In the genomic region with DNA sequence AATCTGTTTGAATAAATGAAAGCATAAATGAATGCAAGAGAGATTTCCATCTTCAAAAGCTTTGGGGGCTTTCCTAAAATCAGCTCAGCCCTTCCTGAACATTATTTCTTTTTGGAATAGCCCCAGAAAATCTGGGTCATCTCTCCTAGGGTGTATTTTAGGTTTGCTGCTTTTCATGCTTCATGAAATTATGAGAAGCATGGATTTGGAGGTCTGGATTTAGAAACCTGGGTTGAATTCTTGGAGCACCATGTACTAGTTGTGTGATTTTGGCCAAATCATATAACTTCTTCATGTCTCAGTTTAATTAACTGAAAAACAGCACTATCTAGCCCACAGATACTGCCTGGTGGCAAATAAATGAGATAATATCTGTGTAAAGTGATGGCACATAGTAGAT, we compare ENCODE assay signal across 16 cellular contexts. TPM values are rescaled to one million over a fixed set of nuclear protein-coding genes. Genes with fewer than 3 reads are reported as not detected.
DNase-seq lines count a peak whose midpoint lies in the region; ATAC-seq and TF ChIP-seq lines count a peak whose summit lies in the region.
"Had no signal": no experiment of that assay in that cellular context is flagged by ENCODE, and none has a peak within 500 bp of the region (broad histone marks: within the 10 kb centered on the region; RNA-seq: fewer than 3 reads in every experiment).

No MANE protein-coding gene starts in this region.

- TF ChIP-seq CTCF in MCF 10A (IDR thresholded peaks at IDR 0.05; ENCODE audit: unreplicated experiment) (no peak), breast epithelium (IDR thresholded peaks at IDR 0.05) (no peak), type B pancreatic cell (conservative IDR thresholded peaks at IDR 0.05) (no peak), Calu3 (IDR thresholded peaks at IDR 0.05; ENCODE audit: unreplicated experiment) (no peak)

- intact Hi-C loops in MCF 10A (cut with micrococcal nuclease) (no loop called here), breast epithelium (cut with DNase I; ENCODE audit: low total_unique reads) (no loop called here), Calu3 (cut with micrococcal nuclease; ENCODE audit: unreplicated experiment) (no loop called here), sciatic nerve (cut with DNase I) (no loop called here)

- DNase-seq in MCF 10A (ENCODE audit: unreplicated experiment) (no peak), breast epithelium (ENCODE audit: low spot score in 2 of 2) (no peak), epithelial cell of prostate (ENCODE audit: low read depth, low spot score) (no peak), type B pancreatic cell (ENCODE audit: extremely low spot score, unreplicated experiment) (no peak), Calu3 (no peak), sciatic nerve (ENCODE audit: low spot score) (no peak)
- no peak for DNase-seq in effector memory CD4-positive, alpha-beta T cell
- DNase-seq: 8988T; CD4-positive, alpha-beta memory T cell; DMS79 treated with DMSO at 0.1 percent for 48 hours; EL; GM23248; HCEC 1CT had no signal

- H3K27ac Mint-ChIP-seq in MCF 10A (ENCODE audit: low read depth, unreplicated experiment) (peak overlapping the region; percentile 55), type B pancreatic cell (peak overlapping the region; percentile 74), Calu3 (ENCODE audit: unreplicated experiment) (no peak overlapping the region)
- H3K27ac Mint-ChIP-seq: CD14-positive monocyte; CD4-positive, alpha-beta memory T cell had no signal

- H3K27ac ChIP-seq in breast epithelium: no peak overlapping the region
- peak overlapping the region; percentile 20 for H3K27ac ChIP-seq in angular gyrus (ENCODE audit: low read depth, low read length)
- peak overlapping the region; percentile 58 for H3K27ac ChIP-seq in epithelial cell of prostate
- no peak overlapping the region for H3K27ac ChIP-seq in effector memory CD4-positive, alpha-beta T cell (ENCODE audit: insufficient read depth, low read length, poor library complexity, severe bottlenecking)
- H3K27ac ChIP-seq: BLaER1, GM23248 had no signal

- no peaks in the 10 kb centered on the region for H3K9me3 Mint-ChIP-seq in MCF 10A (ENCODE audit: unreplicated experiment)
- peaks cover 5% of the 10 kb centered on the region for H3K9me3 Mint-ChIP-seq in type B pancreatic cell
- no peaks in the 10 kb centered on the region for H3K9me3 Mint-ChIP-seq in Calu3 (ENCODE audit: low read depth, unreplicated experiment)
- H3K9me3 Mint-ChIP-seq: CD14-positive monocyte; CD4-positive, alpha-beta memory T cell had no signal

- no peak overlapping the region for H3K4me3 Mint-ChIP-seq in MCF 10A (ENCODE audit: unreplicated experiment)
- H3K4me3 Mint-ChIP-seq in type B pancreatic cell: no peak overlapping the region
- no peak overlapping the region for H3K4me3 Mint-ChIP-seq in Calu3 (ENCODE audit: low read depth, unreplicated experiment)
- H3K4me3 Mint-ChIP-seq: CD14-positive monocyte; CD4-positive, alpha-beta memory T cell had no signal

- H3K9me3 ChIP-seq in breast epithelium: no peaks in the 10 kb centered on the region
- no peaks in the 10 kb centered on the region for H3K9me3 ChIP-seq in effector memory CD4-positive, alpha-beta T cell (ENCODE audit: control insufficient read depth, low read length)
- H3K9me3 ChIP-seq: BLaER1 had no signal

- no peaks in the 10 kb centered on the region for H3K36me3 ChIP-seq in breast epithelium
- H3K36me3 ChIP-seq in effector memory CD4-positive, alpha-beta T cell (ENCODE audit: control insufficient read depth, insufficient read depth, low read length): no peaks in the 10 kb centered on the region
- H3K36me3 ChIP-seq: BLaER1 had no signal

- H3K36me3 Mint-ChIP-seq in MCF 10A (ENCODE audit: insufficient read depth, unreplicated experiment) (no peaks in the 10 kb centered on the region), type B pancreatic cell (no peaks in the 10 kb centered on the region), Calu3 (ENCODE audit: insufficient read depth, unreplicated experiment) (no peaks in the 10 kb centered on the region)
- H3K36me3 Mint-ChIP-seq: CD14-positive monocyte; CD4-positive, alpha-beta memory T cell had no signal

- BruUV-seq in MCF 10A (replicated peaks; lab: Mats Ljungman, UMichigan) (no TSS peak), Calu3 (replicated peaks; lab: Mats Ljungman, UMichigan) (no TSS peak)

- POLR2A ChIA-PET in MCF 10A (lab: Yijun Ruan, JAX): interaction anchor here (0.5 to 3.0 kb wide), 15 partner anchors 10 to 162 kb away, joined by 3 to 25 read pairs (median 4); no protein-coding TSS in a partner anchor

- CTCF ChIA-PET in MCF 10A (lab: Yijun Ruan, JAX): interaction anchor here (0.6 to 1.4 kb wide), 2 partner anchors 48 to 53 kb away, joined by 4 read pairs; no protein-coding TSS in a partner anchor
- CTCF ChIA-PET in Calu3 (lab: Charles Lee): interaction anchor here (1.2 kb wide), 1 partner anchor 11 kb away, joined by 3 read pairs; no protein-coding TSS in a partner anchor

- H3K27me3 Mint-ChIP-seq in MCF 10A (ENCODE audit: insufficient read depth, unreplicated experiment) (no peaks in the 10 kb centered on the region), type B pancreatic cell (no peaks in the 10 kb centered on the region), Calu3 (ENCODE audit: unreplicated experiment) (no peaks in the 10 kb centered on the region)
- H3K27me3 Mint-ChIP-seq: CD4-positive, alpha-beta memory T cell had no signal

- no peaks in the 10 kb centered on the region for H3K27me3 ChIP-seq in breast epithelium
- H3K27me3 ChIP-seq in effector memory CD4-positive, alpha-beta T cell (replicated peaks; ENCODE audit: control insufficient read depth, insufficient read depth, low read length, poor library complexity, severe bottlenecking): no peaks in the 10 kb centered on the region
- H3K27me3 ChIP-seq: BLaER1 had no signal

- ATAC-seq in sciatic nerve: no peak

- no peak for TF ChIP-seq POLR2A in breast epithelium (IDR thresholded peaks at IDR 0.05)

- H3K4me3 ChIP-seq in breast epithelium: no peak overlapping the region
- no peak overlapping the region for H3K4me3 ChIP-seq in effector memory CD4-positive, alpha-beta T cell (ENCODE audit: insufficient read depth, low read depth, low read length, poor library complexity, severe bottlenecking)
- H3K4me3 ChIP-seq: BLaER1, GM23248 had no signal

- no peaks in the 10 kb centered on the region for H3K4me1 ChIP-seq in breast epithelium
- no peaks in the 10 kb centered on the region for H3K4me1 ChIP-seq in effector memory CD4-positive, alpha-beta T cell (ENCODE audit: control insufficient read depth, insufficient read depth, low read length, poor library complexity, severe bottlenecking)
- H3K4me1 ChIP-seq: BLaER1 had no signal

- peaks cover 9% of the 10 kb centered on the region for H3K4me1 Mint-ChIP-seq in MCF 10A (ENCODE audit: insufficient read depth, unreplicated experiment)
- no peaks in the 10 kb centered on the region for H3K4me1 Mint-ChIP-seq in type B pancreatic cell (ENCODE audit: unreplicated experiment)
- H3K4me1 Mint-ChIP-seq in Calu3 (ENCODE audit: low read depth, unreplicated experiment): no peaks in the 10 kb centered on the region
- H3K4me1 Mint-ChIP-seq: CD4-positive, alpha-beta memory T cell had no signal

RNA-seq across cellular contexts. Expression of gene PELI1, which starts 24.0 kb away (rescaled TPM):
- total RNA-seq in MCF 10A (2022): 13.5 and 16.3 TPM in 2 replicates
- 10 to 100 TPM; 31.8 to 51.7 (median 40.6) TPM for total RNA-seq in breast epithelium
- 57.5 and 58.2 TPM in 2 replicates for total RNA-seq in type B pancreatic cell (ENCODE audit: low replicate concordance)
- 26.2 and 27.3 TPM in 2 replicates for total RNA-seq in Calu3 (2022)
- 50.7 TPM for total RNA-seq in sciatic nerve

Comparison
In these comparisons a context has a peak if more than half of its experiments do, and no peak if none do; other contexts are left out.
1. H3K27ac ChIP-seq: peak in angular gyrus (single experiment) and epithelial cell of prostate (single experiment); none in breast epithelium (0 of 2) and effector memory CD4-positive, alpha-beta T cell (single experiment).